Comparison of ENCODE assay signal across 17 cellular contexts in genomic region chr11:93031386-93031785, GRCh38.
A peak's percentile ranks its signal among the peaks of the same experiment; 100 is the strongest.
DNase-seq lines count a peak whose midpoint lies in the region; ATAC-seq lines count a peak whose summit lies in the region.
"Had no signal": no experiment of that assay in that cellular context is flagged by ENCODE, and none has a peak within 500 bp of the region (broad histone marks: within the 10 kb centered on the region; RNA-seq: fewer than 3 reads in every experiment).

No MANE protein-coding gene starts in this region.

- peak; percentile 5 for DNase-seq in stimulated activated CD4-positive, alpha-beta T cell treated with anti-CD3 and anti-CD28 coated beads, Interleukin-15, amount 100 ng/mL, for 24 hours
- DNase-seq in stimulated activated CD4-positive, alpha-beta T cell treated with anti-CD3 and anti-CD28 coated beads, Interleukin-1b, Interleukin-23, amount 100 ng/mL, for 48 hours = no peak
- DNase-seq in astrocyte of the hippocampus (ENCODE audit: low read depth, low spot score) (peak; percentile 86), iPS-NIHi11 (ENCODE audit: low spot score) (peak; percentile 18), DMS79 treated with DMSO at 0.1 percent for 48 hours (lab: John Stamatoyannopoulos, UW) (no peak), inferior parietal cortex (ENCODE audit: extremely low spot score) (no peak)
- DNase-seq: activated naive CD8-positive, alpha-beta T cell treated with anti-CD3 and anti-CD28 coated beads for 36 hours; cerebellar nuclear complex; hippocampal formation; lower lobe of right lung; NCI-H2107; stimulated activated CD4-positive, alpha-beta T cell treated with anti-CD3 and anti-CD28 coated beads, Interleukin-4, amount 100 ng/mL, for 4 hours; T-helper 1 cell had no signal

- ATAC-seq in GM18498 (IDR thresholded peaks at IDR 0.05; ENCODE audit: unreplicated experiment) (no peak), GM19452 (IDR thresholded peaks at IDR 0.05; ENCODE audit: unreplicated experiment) (no peak)
- ATAC-seq: activated CD4-positive, CD25-positive, alpha-beta regulatory T cell treated with anti-CD3 and anti-CD28 coated beads, Interleukin-2, amount 50 U/mL, for 24 hours; lower lobe of right lung; sciatic nerve had no signal

Comparison
In these comparisons a context has a peak if more than half of its experiments do, and no peak if none do; other contexts are left out.
1. DNase-seq: peak in stimulated activated CD4-positive, alpha-beta T cell treated with anti-CD3 and anti-CD28 coated beads, Interleukin-15, amount 100 ng/mL, for 24 hours (single experiment), astrocyte of the hippocampus (single experiment) and iPS-NIHi11 (single experiment); none in stimulated activated CD4-positive, alpha-beta T cell treated with anti-CD3 and anti-CD28 coated beads, Interleukin-1b, Interleukin-23, amount 100 ng/mL, for 48 hours (single experiment), DMS79 treated with DMSO at 0.1 percent for 48 hours (single experiment) and inferior parietal cortex (single experiment).